8 cellular contexts compared by ENCODE assay signal in the genomic region with DNA sequence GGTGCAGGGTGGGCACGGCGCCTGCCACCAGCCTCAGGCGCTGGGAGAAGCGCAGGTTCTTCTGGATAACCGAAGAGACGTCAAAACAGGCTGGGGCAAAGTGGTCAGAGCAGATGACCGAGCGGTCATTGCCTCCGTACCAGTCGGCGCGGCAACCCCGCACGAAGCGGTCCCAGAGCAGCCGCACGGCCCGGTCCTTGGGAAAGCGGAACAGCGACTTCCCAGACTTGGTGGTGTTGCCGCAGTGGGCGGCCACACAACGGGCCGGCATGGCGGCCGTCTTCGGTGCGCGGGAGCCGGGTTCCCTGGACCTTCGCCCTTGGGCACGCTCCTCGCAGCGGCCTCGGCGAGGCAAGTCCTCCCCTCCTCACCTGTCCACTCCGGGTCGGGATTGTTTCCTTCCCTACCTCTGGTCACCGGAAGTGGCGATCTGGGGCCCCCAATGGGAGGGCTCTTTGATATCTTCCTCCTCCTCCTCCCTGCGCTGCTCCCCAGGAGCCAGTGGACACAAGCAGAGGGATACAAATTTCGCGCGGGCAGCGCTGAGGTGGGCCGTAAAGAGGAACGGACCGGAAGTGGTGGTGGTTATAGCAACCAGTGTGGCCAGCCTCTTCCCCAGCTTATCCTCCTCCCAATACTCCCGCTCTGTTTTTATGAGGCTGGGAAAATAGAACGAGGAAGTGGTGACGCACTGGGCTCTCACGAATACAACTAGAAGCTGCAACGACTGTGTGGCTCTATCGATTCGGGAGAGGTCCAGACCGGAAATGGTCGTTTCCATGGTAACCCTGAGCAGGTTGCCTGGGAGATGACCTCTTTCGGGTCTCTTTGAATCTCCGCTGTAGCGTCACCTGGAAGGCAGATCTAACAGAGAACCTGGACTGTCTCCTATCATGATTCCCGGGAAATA. TPM values are rescaled to one million over a fixed set of nuclear protein-coding genes. Genes with fewer than 3 reads are reported as not detected.
DNase-seq lines count a peak whose midpoint lies in the region; ATAC-seq and TF ChIP-seq lines count a peak whose summit lies in the region.

A gene with protein sequence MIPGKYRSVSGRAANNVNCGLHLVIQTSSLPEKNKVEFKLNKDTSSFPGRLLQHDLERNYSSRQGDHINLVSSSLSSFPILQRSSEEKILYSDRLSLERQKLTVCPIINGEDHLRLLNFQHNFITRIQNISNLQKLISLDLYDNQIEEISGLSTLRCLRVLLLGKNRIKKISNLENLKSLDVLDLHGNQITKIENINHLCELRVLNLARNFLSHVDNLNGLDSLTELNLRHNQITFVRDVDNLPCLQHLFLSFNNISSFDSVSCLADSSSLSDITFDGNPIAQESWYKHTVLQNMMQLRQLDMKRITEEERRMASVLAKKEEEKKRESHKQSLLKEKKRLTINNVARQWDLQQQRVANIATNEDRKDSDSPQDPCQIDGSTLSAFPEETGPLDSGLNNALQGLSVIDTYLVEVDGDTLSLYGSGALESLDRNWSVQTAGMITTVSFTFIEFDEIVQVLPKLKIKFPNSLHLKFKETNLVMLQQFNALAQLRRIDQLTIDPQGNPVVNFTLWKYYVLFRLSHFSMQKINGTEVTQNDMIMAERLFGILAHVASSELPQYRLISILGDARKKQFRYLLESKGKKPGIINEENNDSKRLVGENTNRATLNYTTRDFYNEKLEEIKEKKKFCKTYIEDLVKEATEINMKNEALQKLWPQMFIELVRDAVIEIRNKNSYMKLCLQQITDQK (plus strand): TSS at position 825 of the 910 bp plus-strand sequence. CDS start 69 bp downstream, at position 894.
A gene (minus strand): TSS at position 432 of the 910 bp plus-strand sequence. CDS start 161 bp downstream, at position 271.

- H3K79me2 ChIP-seq in hepatocyte, result no peaks in the 10 kb centered on the region

- H3K4me1 ChIP-seq in body of pancreas (peaks cover 15% of the 10 kb centered on the region), hepatocyte (ENCODE audit: insufficient read depth) (no peaks in the 10 kb centered on the region)

- peak in 2 of 3 donors; percentile 19 to 36 for TF ChIP-seq POLR2A in body of pancreas (IDR thresholded peaks at IDR 0.05)

- no peaks in the 10 kb centered on the region for H4K20me1 ChIP-seq in hepatocyte (ENCODE audit: insufficient read depth, poor library complexity, severe bottlenecking)

- WGBS in body of pancreas, 2 donors, result 1% methylated on average over 15 to 61 of the region's 61 CpGs
- WGBS in hepatocyte (ENCODE audit: low lambda C conversion rate, missing lambda C conversion rate), result 1% methylated on average over 61 of the region's 61 CpGs

- in situ Hi-C loops in G401 (cut with HindIII; ENCODE audit: low sequenced_read_pairs), result no loop called here

- H3K36me3 ChIP-seq in body of pancreas (replicated peaks in 1 of 2; ENCODE audit: insufficient read depth in 1 of 2, low read depth in 2 of 2) (no peaks in the 10 kb centered on the region), hepatocyte (replicated peaks; ENCODE audit: insufficient read depth, low read depth) (no peaks in the 10 kb centered on the region)

- TF ChIP-seq CTCF in body of pancreas (IDR thresholded peaks at IDR 0.05), result no peak
- TF ChIP-seq CTCF in hepatocyte (IDR thresholded peaks at IDR 0.05; ENCODE audit: poor library complexity), result no peak

- H3K27me3 ChIP-seq in body of pancreas (no peaks in the 10 kb centered on the region), hepatocyte (no peaks in the 10 kb centered on the region)

- peak within 1 kb of the TSS; percentile 42 to 67 (median 64) for H3K27ac ChIP-seq in body of pancreas
- peak within 1 kb of the TSS; percentile 61 for H3K27ac ChIP-seq in hepatocyte

- ATAC-seq in body of pancreas, result peak; percentile 96

- DNase-seq in G401 (ENCODE audit: low spot score), result peak; percentile 97
- DNase-seq in GOT3 (lab: John Stamatoyannopoulos, UW), result peak; percentile 51
- DNase-seq in LoVo (ENCODE audit: low spot score), result peak; percentile 95
- peak; percentile 77 for DNase-seq in RPMI8226
- peak; percentile 83 to 89 (median 86) for DNase-seq in body of pancreas
- peak; percentile 92 for DNase-seq in hepatocyte (ENCODE audit: low spot score)
- peak; percentile 97 for DNase-seq in posterior vena cava (ENCODE audit: low spot score)
- DNase-seq in 8988T, result no peak

- no peaks in the 10 kb centered on the region for H3K9me3 ChIP-seq in body of pancreas
- H3K9me3 ChIP-seq in hepatocyte (ENCODE audit: low read depth), result no peaks in the 10 kb centered on the region

- no peaks in the 10 kb centered on the region for H3K9me2 ChIP-seq in hepatocyte (replicated peaks; ENCODE audit: insufficient read depth)

- peak within 1 kb of the TSS; percentile 78 for H2AFZ ChIP-seq in hepatocyte

- intact Hi-C loops in body of pancreas (cut with DNase I), result no loop called here
- intact Hi-C loops in posterior vena cava (cut with DNase I), result no loop called here

- peak within 1 kb of the TSS; percentile 93 for H3K4me2 ChIP-seq in hepatocyte

- H3K4me3 ChIP-seq in body of pancreas, result peak within 1 kb of the TSS; percentile 1 to 82
- peak within 1 kb of the TSS; percentile 58 for H3K4me3 ChIP-seq in hepatocyte

RNA-seq across cellular contexts. Expression of the first gene that starts in this region (rescaled TPM):
- 9.3 and 15.3 TPM in 2 replicates for total RNA-seq in G401 (2014; rRNA removed; shearing (Covaris generic))
- total RNA-seq in body of pancreas, result 1 to 10 TPM; 3.0 to 7.3 TPM
- total RNA-seq in hepatocyte, result 7.8 and 11.6 TPM in 2 replicates
- polyA plus RNA-seq in hepatocyte, result 1.4 and 1.9 TPM in 2 replicates
- total RNA-seq in posterior vena cava, result 10 to 100 TPM in 1 of 2 donors, 1 to 10 TPM in 1; 9.7 to 10.2 TPM

RNA-seq across cellular contexts. Expression of the second gene that starts in this region (rescaled TPM):
- 6.8 and 7.8 TPM in 2 replicates for total RNA-seq in G401 (2014; rRNA removed; shearing (Covaris generic))
- total RNA-seq in body of pancreas, result 1 to 10 TPM; 1.3 to 3.0 TPM
- 3.0 TPM in 2 replicates for total RNA-seq in hepatocyte
- polyA plus RNA-seq in hepatocyte, result 2.1 and 3.8 TPM in 2 replicates
- 1 to 10 TPM; 1.7 to 2.1 TPM for total RNA-seq in posterior vena cava
